ENCODE assay signal across 8 cellular contexts in genomic region chr20:49982072-49982345, GRCh38. TPM values are rescaled to one million over a fixed set of nuclear protein-coding genes. Genes with fewer than 3 reads are reported as not detected.
DNase-seq lines count a peak whose midpoint lies in the region; ATAC-seq and TF ChIP-seq lines count a peak whose summit lies in the region.

No MANE protein-coding gene starts in this region.

- H3K36me3 ChIP-seq in KMS-11 (ENCODE audit: insufficient read depth) (no peaks in the 10 kb centered on the region), colonic mucosa (no peaks in the 10 kb centered on the region)

- peaks cover 58% of the 10 kb centered on the region for H3K4me1 Mint-ChIP-seq in nephron

- no peaks in the 10 kb centered on the region for H3K9me3 Mint-ChIP-seq in nephron

- H3K27ac Mint-ChIP-seq in nephron = peak overlapping the region in 1 of 3 experiments; percentile 12

- H2AFZ ChIP-seq in KMS-11 (ENCODE audit: low read depth) = peak overlapping the region; percentile 90

- H3K4me1 ChIP-seq in KMS-11 (ENCODE audit: low read depth, poor library complexity, severe bottlenecking) (peaks cover 22% of the 10 kb centered on the region), colonic mucosa (peaks cover 14% of the 10 kb centered on the region)

- H3K9ac ChIP-seq in KMS-11 (peak overlapping the region; percentile 93), colonic mucosa (ENCODE audit: low read depth in 2 of 2, low read length in 2 of 2) (no peak overlapping the region)

- peaks cover 10% of the 10 kb centered on the region; the same call in 1 of the 2 replicates for H3K27me3 ChIP-seq in KMS-11 (ENCODE audit: insufficient read depth, low read depth)
- H3K27me3 ChIP-seq in colonic mucosa = no peaks in the 10 kb centered on the region

- peak overlapping the region; percentile 95 for H3K4me2 ChIP-seq in KMS-11

- H3K79me2 ChIP-seq in KMS-11 (ENCODE audit: insufficient read depth, low read depth) = no peaks in the 10 kb centered on the region

- H3K4me3 Mint-ChIP-seq in nephron = peak overlapping the region; percentile 48 to 77 (median 64)

- H3K4me3 ChIP-seq in KMS-11 (IDR thresholded peaks at IDR 0.05; ENCODE audit: insufficient read depth, low read depth, low read length) (no peak overlapping the region), colonic mucosa (peak overlapping the region; percentile 41)

- ATAC-seq in HG03432 (IDR thresholded peaks at IDR 0.05; ENCODE audit: unreplicated experiment) = no peak

- H3K9me3 ChIP-seq in colonic mucosa = no peaks in the 10 kb centered on the region

- intact Hi-C loops in colonic mucosa (cut with DNase I) = loop anchor here (5.0 kb wide), 1 partner anchor 195 kb away; no protein-coding TSS in a partner anchor

- no peaks in the 10 kb centered on the region for H4K20me1 ChIP-seq in KMS-11 (ENCODE audit: insufficient read depth)

- peaks cover 32% of the 10 kb centered on the region for H3K27me3 Mint-ChIP-seq in nephron (ENCODE audit: low read depth)

- DNase-seq in colonic mucosa (no peak), AG20443 (ENCODE audit: low spot score) (no peak), SHP77 treated with DMSO at 0.1 percent for 48 hours (lab: John Stamatoyannopoulos, UW) (no peak), GM19240 (ENCODE audit: insufficient read length, low spot score) (no peak)

- H3K27ac ChIP-seq in C4-2B (peak overlapping the region; percentile 75), KMS-11 (peak overlapping the region; percentile 50), colonic mucosa (no peak overlapping the region)

- TF ChIP-seq CTCF in C4-2B (conservative IDR thresholded peaks at IDR 0.05) (no peak), KMS-11 (conservative IDR thresholded peaks at IDR 0.05; ENCODE audit: low read depth, low read length) (no peak), colonic mucosa (IDR thresholded peaks at IDR 0.05) (no peak), nephron (IDR thresholded peaks at IDR 0.05; ENCODE audit: unreplicated experiment in 3 of 3) (no peak)

- peaks cover 24% of the 10 kb centered on the region for H3K36me3 Mint-ChIP-seq in nephron (ENCODE audit: low read depth)

RNA-seq across cellular contexts. Expression of gene SNAI1, which starts 0.8 kb away (rescaled TPM):
- 1 to 10 TPM in 1 of 2 donors, under 1 TPM in 1; 0.59 to 4.5 TPM for total RNA-seq in colonic mucosa

RNA-seq across cellular contexts. Expression of gene RNF114, which starts 45.8 kb away (rescaled TPM):
- total RNA-seq in colonic mucosa = 100 to 1,000 TPM; 101 to 109 TPM
